40 cellular contexts compared by ENCODE assay signal in genomic region chr11:6283453-6284023, GRCh38. TPM values are rescaled to one million over a fixed set of nuclear protein-coding genes. Genes with fewer than 3 reads are reported as not detected.
"Had no signal": no experiment of that assay in that cellular context is flagged by ENCODE, and none has a peak within 500 bp of the region (broad histone marks: within the 10 kb centered on the region; RNA-seq: fewer than 3 reads in every experiment).

No MANE protein-coding gene starts in this region.

- H3K4me1 ChIP-seq: adrenal gland, ascending aorta, breast epithelium had no signal

- H3K9me3 Mint-ChIP-seq: activated naive CD4-positive, alpha-beta T cell treated with anti-CD3 and anti-CD28 coated beads for 36 hours; activated naive CD4-positive, alpha-beta T cell treated with anti-CD3 and anti-CD28 coated beads, Interleukin-2, amount 10 ng/mL, durations not matched to agents 7 days and 5 days; activated naive CD4-positive, alpha-beta T cell treated with anti-CD3 and anti-CD28 coated beads, Interleukin-2, amount 50 U/mL, for 24 hours; activated naive CD4-positive, alpha-beta T cell treated with anti-CD3 and anti-CD28 coated beads, Interleukin-2, amount 50 U/mL, for 72 hours; activated naive CD8-positive, alpha-beta T cell treated with anti-CD3 and anti-CD28 coated beads for 36 hours; activated naive CD8-positive, alpha-beta T cell treated with anti-CD3 and anti-CD28 coated beads, Interleukin-2, amount 10 ng/mL, durations not matched to agents 7 days and 5 days; activated naive CD8-positive, alpha-beta T cell treated with anti-CD3 and anti-CD28 coated beads, Interleukin-2, amount 50 U/mL, for 24 hours; activated T-cell treated with anti-CD3 and anti-CD28 coated beads, Interleukin-2, amount 50 U/mL, for 24 hours; activated T-cell treated with anti-CD3 and anti-CD28 coated beads, Interleukin-2, amount 50 U/mL, for 4 hours; activated T-cell treated with anti-CD3 and anti-CD28 coated beads, Interleukin-2, amount 50 U/mL, for 72 hours; activated T-helper 1 cell treated with anti-CD3 and anti-CD28 coated beads, Interleukin-12 subunit alpha, Interleukin-12 subunit beta, Interleukin-2, Interleukin-4 antibody, amounts not matched to agents 30 ng/mL and 10 ng/mL and 1 ng/mL, durations not matched to agents 14 hours and 24 hours and 36 hours; activated T-helper 17 cell treated with anti-CD3 and anti-CD28 coated beads, Interleukin-2, amount 50 U/mL, for 72 hours; activated T-helper 2 cell treated with anti-CD3 and anti-CD28 coated beads, Interferon-gamma antibody, Interleukin-2, Interleukin-4, amounts not matched to agents 10 μg/mL and 5 μg/mL and 100 μg/mL, durations not matched to agents 14 hours and 24 hours and 36 hours; central memory CD8-positive, alpha-beta T cell had no signal

- H3K4me3 ChIP-seq: adrenal gland, ascending aorta, body of pancreas, breast epithelium, cardiac muscle cell had no signal

- H3K4me3 Mint-ChIP-seq: activated naive CD4-positive, alpha-beta T cell treated with anti-CD3 and anti-CD28 coated beads for 36 hours; activated naive CD4-positive, alpha-beta T cell treated with anti-CD3 and anti-CD28 coated beads, Interleukin-2, amount 10 ng/mL, durations not matched to agents 7 days and 5 days; activated naive CD4-positive, alpha-beta T cell treated with anti-CD3 and anti-CD28 coated beads, Interleukin-2, amount 50 U/mL, for 24 hours; activated naive CD8-positive, alpha-beta T cell; activated naive CD8-positive, alpha-beta T cell treated with anti-CD3 and anti-CD28 coated beads for 36 hours; activated naive CD8-positive, alpha-beta T cell treated with anti-CD3 and anti-CD28 coated beads, Interleukin-2, amount 10 ng/mL, durations not matched to agents 7 days and 5 days; activated naive CD8-positive, alpha-beta T cell treated with anti-CD3 and anti-CD28 coated beads, Interleukin-2, amount 50 U/mL, for 24 hours; activated T-cell treated with anti-CD3 and anti-CD28 coated beads, Interleukin-2, amount 50 U/mL, for 24 hours; activated T-cell treated with anti-CD3 and anti-CD28 coated beads, Interleukin-2, amount 50 U/mL, for 4 hours; activated T-cell treated with anti-CD3 and anti-CD28 coated beads, Interleukin-2, amount 50 U/mL, for 72 hours; activated T-helper 1 cell treated with anti-CD3 and anti-CD28 coated beads, Interleukin-12 subunit alpha, Interleukin-12 subunit beta, Interleukin-2, Interleukin-4 antibody, amounts not matched to agents 30 ng/mL and 10 ng/mL and 1 ng/mL, durations not matched to agents 14 hours and 24 hours and 36 hours; activated T-helper 17 cell treated with anti-CD3 and anti-CD28 coated beads, Interleukin-2, amount 50 U/mL, for 72 hours; brain; central memory CD8-positive, alpha-beta T cell had no signal

- H3K27me3 ChIP-seq: adrenal gland, ascending aorta, body of pancreas, brain microvascular endothelial cell, breast epithelium, cardiac muscle cell had no signal

- H3K9me3 ChIP-seq: adrenal gland, ascending aorta, body of pancreas, breast epithelium had no signal

- ATAC-seq: activated naive CD4-positive, alpha-beta T cell treated with anti-CD3 and anti-CD28 coated beads, Interleukin-2, amount 50 U/mL, for 72 hours; activated naive CD8-positive, alpha-beta T cell treated with anti-CD3 and anti-CD28 coated beads, Interleukin-2, amount 50 U/mL, for 24 hours; activated T-cell treated with anti-CD3 and anti-CD28 coated beads, Interleukin-2, amount 50 U/mL, for 4 hours; activated T-cell treated with anti-CD3 and anti-CD28 coated beads, Interleukin-2, amount 50 U/mL, for 72 hours; activated T-helper 17 cell treated with anti-CD3 and anti-CD28 coated beads, Interleukin-2, amount 50 U/mL, for 72 hours; body of pancreas had no signal

- FAIRE-seq: astrocyte, bronchial epithelial cell had no signal

- H3K27ac ChIP-seq: adrenal gland, ascending aorta, body of pancreas, brain microvascular endothelial cell, breast epithelium, cardiac muscle cell had no signal

- H3K36me3 Mint-ChIP-seq: activated naive CD4-positive, alpha-beta T cell treated with anti-CD3 and anti-CD28 coated beads, Interleukin-2, amount 10 ng/mL, durations not matched to agents 7 days and 5 days; activated naive CD4-positive, alpha-beta T cell treated with anti-CD3 and anti-CD28 coated beads, Interleukin-2, amount 50 U/mL, for 72 hours; activated naive CD8-positive, alpha-beta T cell; activated naive CD8-positive, alpha-beta T cell treated with anti-CD3 and anti-CD28 coated beads for 36 hours; activated naive CD8-positive, alpha-beta T cell treated with anti-CD3 and anti-CD28 coated beads, Interleukin-2, amount 10 ng/mL, durations not matched to agents 7 days and 5 days; brain had no signal

- H3K36me3 ChIP-seq: adrenal gland, ascending aorta, brain microvascular endothelial cell, breast epithelium, cardiac muscle cell had no signal

- H3K27ac Mint-ChIP-seq: activated naive CD4-positive, alpha-beta T cell treated with anti-CD3 and anti-CD28 coated beads for 36 hours; activated naive CD4-positive, alpha-beta T cell treated with anti-CD3 and anti-CD28 coated beads, Interleukin-2, amount 10 ng/mL, durations not matched to agents 7 days and 5 days; activated naive CD4-positive, alpha-beta T cell treated with anti-CD3 and anti-CD28 coated beads, Interleukin-2, amount 50 U/mL, for 24 hours; activated naive CD4-positive, alpha-beta T cell treated with anti-CD3 and anti-CD28 coated beads, Interleukin-2, amount 50 U/mL, for 72 hours; activated naive CD8-positive, alpha-beta T cell; activated naive CD8-positive, alpha-beta T cell treated with anti-CD3 and anti-CD28 coated beads for 36 hours; activated naive CD8-positive, alpha-beta T cell treated with anti-CD3 and anti-CD28 coated beads, Interleukin-2, amount 10 ng/mL, durations not matched to agents 7 days and 5 days; activated naive CD8-positive, alpha-beta T cell treated with anti-CD3 and anti-CD28 coated beads, Interleukin-2, amount 50 U/mL, for 24 hours; activated T-cell treated with anti-CD3 and anti-CD28 coated beads, Interleukin-2, amount 50 U/mL, for 24 hours; activated T-cell treated with anti-CD3 and anti-CD28 coated beads, Interleukin-2, amount 50 U/mL, for 72 hours; activated T-helper 1 cell treated with anti-CD3 and anti-CD28 coated beads, Interleukin-12 subunit alpha, Interleukin-12 subunit beta, Interleukin-2, Interleukin-4 antibody, amounts not matched to agents 30 ng/mL and 10 ng/mL and 1 ng/mL, durations not matched to agents 14 hours and 24 hours and 36 hours; activated T-helper 17 cell treated with anti-CD3 and anti-CD28 coated beads, Interleukin-2, amount 50 U/mL, for 72 hours; activated T-helper 2 cell treated with anti-CD3 and anti-CD28 coated beads, Interferon-gamma antibody, Interleukin-2, Interleukin-4, amounts not matched to agents 10 μg/mL and 5 μg/mL and 100 μg/mL, durations not matched to agents 14 hours and 24 hours and 36 hours; brain had no signal

- DNase-seq: activated effector memory CD4-positive, alpha-beta T cell treated with anti-CD3 and anti-CD28 coated beads, Interleukin-2, amount 50 U/mL, for 16 hours; activated effector memory CD4-positive, alpha-beta T cell treated with Interleukin-2 at 50 U/mL for 16 hours; activated gamma-delta T cell; activated gamma-delta T cell treated with Interleukin-2 at 50 U/mL for 16 hours; activated naive CD4-positive, alpha-beta T cell; activated naive CD4-positive, alpha-beta T cell treated with anti-CD3 and anti-CD28 coated beads for 36 hours; activated naive CD4-positive, alpha-beta T cell treated with anti-CD3 and anti-CD28 coated beads, Interleukin-2, amount 10 ng/mL, durations not matched to agents 7 days and 5 days; activated naive CD4-positive, alpha-beta T cell treated with anti-CD3 and anti-CD28 coated beads, Interleukin-2, amount 50 U/mL, for 16 hours; activated naive CD4-positive, alpha-beta T cell treated with Interleukin-2 at 50 U/mL for 16 hours; activated naive CD8-positive, alpha-beta T cell treated with anti-CD3 and anti-CD28 coated beads for 36 hours; activated naive CD8-positive, alpha-beta T cell treated with anti-CD3 and anti-CD28 coated beads, Interleukin-2, amount 10 ng/mL, durations not matched to agents 7 days and 5 days; activated naive CD8-positive, alpha-beta T cell treated with anti-CD3 and anti-CD28 coated beads, Interleukin-2, amount 50 U/mL, for 24 hours; activated T-cell treated with anti-CD3 and anti-CD28 coated beads, Interleukin-2, amount 50 U/mL, for 24 hours; activated T-cell treated with anti-CD3 and anti-CD28 coated beads, Interleukin-2, amount 50 U/mL, for 4 hours; activated T-cell treated with anti-CD3 and anti-CD28 coated beads, Interleukin-2, amount 50 U/mL, for 48 hours; activated T-cell treated with anti-CD3 and anti-CD28 coated beads, Interleukin-2, amount 50 U/mL, for 72 hours; adrenal gland; amniotic stem cell; amygdala; anterior cingulate cortex; body of pancreas; brain microvascular endothelial cell; caudate nucleus; central memory CD4-positive, alpha-beta T cell; cerebellar nuclear complex had no signal

- H3K4me1 Mint-ChIP-seq: activated naive CD4-positive, alpha-beta T cell treated with anti-CD3 and anti-CD28 coated beads, Interleukin-2, amount 10 ng/mL, durations not matched to agents 7 days and 5 days; activated naive CD4-positive, alpha-beta T cell treated with anti-CD3 and anti-CD28 coated beads, Interleukin-2, amount 50 U/mL, for 24 hours; activated naive CD8-positive, alpha-beta T cell treated with anti-CD3 and anti-CD28 coated beads for 36 hours; activated naive CD8-positive, alpha-beta T cell treated with anti-CD3 and anti-CD28 coated beads, Interleukin-2, amount 10 ng/mL, durations not matched to agents 7 days and 5 days; activated naive CD8-positive, alpha-beta T cell treated with anti-CD3 and anti-CD28 coated beads, Interleukin-2, amount 50 U/mL, for 24 hours; activated T-helper 17 cell treated with anti-CD3 and anti-CD28 coated beads, Interleukin-2, amount 50 U/mL, for 72 hours; brain; central memory CD8-positive, alpha-beta T cell had no signal

RNA-seq across cellular contexts. Expression of gene CCKBR, which starts 23.9 kb away (rescaled TPM):
- total RNA-seq: activated naive CD4-positive, alpha-beta T cell treated with anti-CD3 and anti-CD28 coated beads for 36 hours; activated naive CD4-positive, alpha-beta T cell treated with anti-CD3 and anti-CD28 coated beads, Interleukin-2, amount 50 U/mL, for 72 hours; activated naive CD8-positive, alpha-beta T cell treated with anti-CD3 and anti-CD28 coated beads, Interleukin-2, amount 10 ng/mL, durations not matched to agents 7 days and 5 days; activated T-cell treated with anti-CD3 and anti-CD28 coated beads, Interleukin-2, amount 50 U/mL, for 4 hours; activated T-cell treated with anti-CD3 and anti-CD28 coated beads, Interleukin-2, amount 50 U/mL, for 72 hours; activated T-helper 1 cell treated with anti-CD3 and anti-CD28 coated beads, Interleukin-12 subunit alpha, Interleukin-12 subunit beta, Interleukin-2, Interleukin-4 antibody, amounts not matched to agents 30 ng/mL and 10 ng/mL and 1 ng/mL, durations not matched to agents 14 hours and 24 hours and 36 hours; activated T-helper 17 cell treated with anti-CD3 and anti-CD28 coated beads, Interleukin-2, amount 50 U/mL, for 72 hours; activated T-helper 2 cell treated with anti-CD3 and anti-CD28 coated beads, Interferon-gamma antibody, Interleukin-2, Interleukin-4, amounts not matched to agents 10 μg/mL and 5 μg/mL and 100 μg/mL, durations not matched to agents 14 hours and 24 hours and 36 hours; ascending aorta; breast epithelium; bronchial epithelial cell; cardiac septum; chondrocyte had no signal

RNA-seq across cellular contexts. Expression of gene CNGA4, which starts 44.6 kb away (rescaled TPM):
- total RNA-seq: activated T-cell treated with anti-CD3 and anti-CD28 coated beads, Interleukin-2, amount 50 U/mL, for 4 hours; activated T-helper 2 cell treated with anti-CD3 and anti-CD28 coated beads, Interferon-gamma antibody, Interleukin-2, Interleukin-4, amounts not matched to agents 10 μg/mL and 5 μg/mL and 100 μg/mL, durations not matched to agents 14 hours and 24 hours and 36 hours; ascending aorta; body of pancreas; cardiac septum had no signal
